ENCODE assay signal across 7 cellular contexts in the genomic region with DNA sequence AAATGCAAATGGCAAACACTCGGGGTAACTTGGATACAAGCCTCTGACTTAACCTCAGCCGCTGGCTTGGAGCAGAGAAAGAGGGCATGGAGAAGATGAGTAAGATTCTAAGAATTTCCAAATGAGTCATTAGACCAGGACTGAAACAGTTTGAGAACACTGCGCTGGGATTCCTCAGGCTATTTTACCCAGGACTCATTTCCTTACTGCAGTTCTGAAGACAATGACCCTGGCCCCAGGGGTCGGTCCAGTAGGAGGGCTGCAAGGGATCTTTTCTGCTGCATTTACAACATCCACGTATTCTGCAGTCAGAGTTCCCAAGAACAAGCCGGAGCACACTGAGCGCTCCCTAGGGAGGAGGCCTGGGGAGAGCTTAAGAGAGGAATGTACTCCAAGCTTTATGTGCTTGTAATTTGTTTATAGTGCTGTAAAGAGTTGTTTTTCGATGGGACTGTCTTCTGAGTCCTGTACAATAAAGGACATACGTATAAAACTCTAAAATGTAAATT. TPM values are rescaled to one million over a fixed set of nuclear protein-coding genes. Genes with fewer than 3 reads are reported as not detected.
DNase-seq lines count a peak whose midpoint lies in the region; ATAC-seq, FAIRE-seq and TF ChIP-seq lines count a peak whose summit lies in the region.

No MANE protein-coding gene starts in this region.

- H3K27me3 ChIP-seq in HUES48 (ENCODE audit: control insufficient read depth, insufficient read depth, low read length), result no peaks in the 10 kb centered on the region
- H3K27me3 ChIP-seq in bronchial epithelial cell (ENCODE audit: control insufficient read depth, insufficient read depth, low read length), result no peaks in the 10 kb centered on the region
- no peaks in the 10 kb centered on the region for H3K27me3 ChIP-seq in kidney epithelial cell (ENCODE audit: control insufficient read depth, insufficient read depth, low read length)
- H3K27me3 ChIP-seq in transverse colon, result no peaks in the 10 kb centered on the region

- FAIRE-seq in bronchial epithelial cell (lab: Jason Lieb, UNC), result no peak

- H3K4me3 ChIP-seq in HUES48 (ENCODE audit: low read depth, low read length) (peak overlapping the region; percentile 8; the same call in 1 of the 2 replicates), bronchial epithelial cell (ENCODE audit: low read depth, low read length) (no peak overlapping the region), kidney epithelial cell (ENCODE audit: low read depth, low read length) (no peak overlapping the region), transverse colon (no peak overlapping the region)

- TF ChIP-seq POLR2A in transverse colon (IDR thresholded peaks at IDR 0.05), result no peak

- no peak for ATAC-seq in HG03095 (IDR thresholded peaks at IDR 0.05; ENCODE audit: unreplicated experiment)

- H3K9ac ChIP-seq in HUES48 (ENCODE audit: low read depth, low read length), result peak overlapping the region; percentile 71

- TF ChIP-seq CTCF in bronchial epithelial cell (IDR thresholded peaks at IDR 0.05; ENCODE audit: insufficient read depth, low read length, severe bottlenecking) (no peak), kidney epithelial cell (IDR thresholded peaks at IDR 0.05; ENCODE audit: insufficient read depth, low read length, poor library complexity, severe bottlenecking) (no peak), transverse colon (IDR thresholded peaks at IDR 0.05) (no peak)

- in situ Hi-C loops in transverse colon (cut with MboI; ENCODE audit: low pct_ligation_motif_present in 1 of 4, low pct_unique_long_range_greater_than_20kb in 1 of 4, low sequenced_read_pairs in 3 of 4), result no loop called here

- TF ChIP-seq EP300 in transverse colon (IDR thresholded peaks at IDR 0.05; ENCODE audit: low read depth), result peak; percentile 32

- H3K27ac ChIP-seq in HUES48 (ENCODE audit: low read depth, low read length) (peak overlapping the region; percentile 99), transverse colon (peak overlapping the region; percentile 75 to 86 (median 80))

- intact Hi-C loops in transverse colon (cut with DNase I; ENCODE audit: low total_unique reads), result loop anchor here (5.0 kb wide), 1 partner anchor 773 kb away; no protein-coding TSS in a partner anchor

- H3K36me3 ChIP-seq in HUES48 (ENCODE audit: control insufficient read depth, insufficient read depth, low read length) (no peaks in the 10 kb centered on the region), bronchial epithelial cell (ENCODE audit: control insufficient read depth, insufficient read depth, low read length) (no peaks in the 10 kb centered on the region), kidney epithelial cell (ENCODE audit: control insufficient read depth, insufficient read depth, low read length) (no peaks in the 10 kb centered on the region), transverse colon (no peaks in the 10 kb centered on the region)

- 17 to 18% methylated on average over 6 to 9 of the region's 9 CpGs for WGBS in transverse colon (ENCODE audit: low coverage in 1 of 2), 2 donors

- H3K9me3 ChIP-seq in HUES48 (ENCODE audit: control insufficient read depth, insufficient read depth, low read length) (no peaks in the 10 kb centered on the region), transverse colon (no peaks in the 10 kb centered on the region)

- DNase-seq in bronchial epithelial cell (ENCODE audit: low read depth) (peak; percentile 95), kidney epithelial cell (ENCODE audit: low read depth) (peak; percentile 96), transverse colon (peak; percentile 57), NCI-H524 treated with DMSO at 0.1 percent for 48 hours (lab: John Stamatoyannopoulos, UW) (no peak), NCI-H748 (lab: John Stamatoyannopoulos, UW; ENCODE audit: unreplicated experiment) (no peak)

- peaks cover 63% of the 10 kb centered on the region for H3K4me1 ChIP-seq in HUES48 (ENCODE audit: control insufficient read depth, insufficient read depth, low read length)
- peaks cover 19 to 31% (median 21%) of the 10 kb centered on the region in 4 donors for H3K4me1 ChIP-seq in transverse colon

RNA-seq across cellular contexts. Expression of a gene that starts 27.3 kb away (rescaled TPM):
- total RNA-seq in bronchial epithelial cell (1.1 and 1.9 TPM in 2 replicates), kidney epithelial cell (18.8 and 21.4 TPM in 2 replicates), transverse colon (100 to 1,000 TPM in 3 of 4 donors, 10 to 100 TPM in 1; 92.7 to 234 (median 122) TPM)

Comparison
In these comparisons a context has a peak if more than half of its experiments do, and no peak if none do; other contexts are left out.
1. DNase-seq: peak in bronchial epithelial cell (single experiment), kidney epithelial cell (single experiment) and transverse colon (single experiment); none in NCI-H524 treated with DMSO at 0.1 percent for 48 hours (single experiment) and NCI-H748 (single experiment).